In genomic region chr3:51966941-51967383, GRCh38 we compare ENCODE assay signal across 1 cellular context.
TF ChIP-seq lines count a peak whose summit lies in the region.

No MANE protein-coding gene starts in this region.

TF ChIP-seq in H1, 55 proteins besides CTCF, POLR2A, EP300 and RAD21 (continued from another document):
- 0 out of 2 replicates have a peak, but pooled peaks have one; percentile 18 for TF ChIP-seq POLR2AphosphoS5 (IDR thresholded peaks at IDR 0.05; ENCODE audit: low read depth, low read length)
- TF ChIP-seq ATF2 (IDR thresholded peaks at IDR 0.05; ENCODE audit: low read length) = no peak
- TF ChIP-seq KDM4A (IDR thresholded peaks at IDR 0.05; ENCODE audit: low read depth, low read length, severe bottlenecking) = peak; percentile 14
